14 cellular contexts compared by ENCODE assay signal in genomic region chrX:101191217-101191750, GRCh38. TPM values are rescaled to one million over a fixed set of nuclear protein-coding genes. Genes with fewer than 3 reads are reported as not detected.
A peak's percentile ranks its signal among the peaks of the same experiment; 100 is the strongest.
DNase-seq lines count a peak whose midpoint lies in the region; ATAC-seq and TF ChIP-seq lines count a peak whose summit lies in the region.
"Had no signal": no experiment of that assay in that cellular context is flagged by ENCODE, and none has a peak within 500 bp of the region (broad histone marks: within the 10 kb centered on the region; RNA-seq: fewer than 3 reads in every experiment).

No MANE protein-coding gene starts in this region.

- H3K27ac Mint-ChIP-seq in HFFc6: no peak overlapping the region
- H3K27ac Mint-ChIP-seq in activated T-cell treated with anti-CD3 and anti-CD28 coated beads, Interleukin-2, amount 50 U/mL, for 24 hours: no peak overlapping the region
- H3K27ac Mint-ChIP-seq: activated CD8-positive, alpha-beta memory T cell treated with anti-CD3 and anti-CD28 coated beads, Interleukin-2, amount 10 ng/mL, durations not matched to agents 7 days and 5 days had no signal

- peaks cover 20% of the 10 kb centered on the region for H3K4me1 Mint-ChIP-seq in HFFc6 (ENCODE audit: low read depth)
- peaks cover 5% of the 10 kb centered on the region for H3K4me1 Mint-ChIP-seq in activated T-cell treated with anti-CD3 and anti-CD28 coated beads, Interleukin-2, amount 50 U/mL, for 24 hours (ENCODE audit: low read depth)
- H3K4me1 Mint-ChIP-seq: activated CD8-positive, alpha-beta memory T cell treated with anti-CD3 and anti-CD28 coated beads, Interleukin-2, amount 10 ng/mL, durations not matched to agents 7 days and 5 days had no signal

- no peaks in the 10 kb centered on the region; the same call in 1 of the 2 replicates for H3K27me3 Mint-ChIP-seq in HFFc6 (ENCODE audit: insufficient read depth)
- peaks cover 56% of the 10 kb centered on the region for H3K27me3 Mint-ChIP-seq in activated T-cell treated with anti-CD3 and anti-CD28 coated beads, Interleukin-2, amount 50 U/mL, for 24 hours

- no peaks in the 10 kb centered on the region for H3K36me3 ChIP-seq in skeletal muscle satellite cell (ENCODE audit: insufficient read depth, low read length)
- H3K36me3 ChIP-seq: colonic mucosa, SJSA1 had no signal

- H3K9ac ChIP-seq in skeletal muscle satellite cell (ENCODE audit: low read depth, low read length): no peak overlapping the region

- peak overlapping the region; percentile 57 for H3K4me2 ChIP-seq in skeletal muscle satellite cell (ENCODE audit: low read length)

- H3K36me3 Mint-ChIP-seq in HFFc6 (ENCODE audit: low read depth): no peaks in the 10 kb centered on the region
- no peaks in the 10 kb centered on the region for H3K36me3 Mint-ChIP-seq in activated T-cell treated with anti-CD3 and anti-CD28 coated beads, Interleukin-2, amount 50 U/mL, for 24 hours (ENCODE audit: low read depth)
- H3K36me3 Mint-ChIP-seq: activated CD8-positive, alpha-beta memory T cell treated with anti-CD3 and anti-CD28 coated beads, Interleukin-2, amount 10 ng/mL, durations not matched to agents 7 days and 5 days had no signal

- no peaks in the 10 kb centered on the region for H3K9me3 ChIP-seq in skeletal muscle satellite cell (replicated peaks; ENCODE audit: low read length)
- H3K9me3 ChIP-seq: colonic mucosa, SJSA1 had no signal

- DNase-seq in HFFc6 (no peak), dermis blood vessel endothelial cell (peak; percentile 33), iPS-NIHi11 (ENCODE audit: low spot score) (peak; percentile 72), DMS153 treated with DMSO at 0.1 percent for 48 hours (lab: John Stamatoyannopoulos, UW; ENCODE audit: unreplicated experiment) (no peak)
- DNase-seq in stimulated activated naive CD4-positive, alpha-beta T cell (lab: John Stamatoyannopoulos, UW): no peak
- no peak for DNase-seq in activated T-cell treated with anti-CD3 and anti-CD28 coated beads, Interleukin-2, amount 50 U/mL, for 24 hours
- DNase-seq: activated CD8-positive, alpha-beta memory T cell treated with anti-CD3 and anti-CD28 coated beads, Interleukin-2, amount 10 ng/mL, durations not matched to agents 7 days and 5 days; Calu3; colonic mucosa; kidney glomerular epithelial cell; NCI-H2081 treated with DMSO at 0.1 percent for 48 hours had no signal

- ATAC-seq in GM18868 (IDR thresholded peaks at IDR 0.05; ENCODE audit: unreplicated experiment): no peak
- ATAC-seq: activated CD8-positive, alpha-beta memory T cell treated with anti-CD3 and anti-CD28 coated beads, Interleukin-2, amount 10 ng/mL, durations not matched to agents 7 days and 5 days had no signal

- TF ChIP-seq CTCF in HFFc6 (IDR thresholded peaks at IDR 0.05): no peak

- no peaks in the 10 kb centered on the region for H3K9me3 Mint-ChIP-seq in HFFc6
- H3K9me3 Mint-ChIP-seq in activated T-cell treated with anti-CD3 and anti-CD28 coated beads, Interleukin-2, amount 50 U/mL, for 24 hours: no peaks in the 10 kb centered on the region

- peaks cover 3% of the 10 kb centered on the region for H3K4me1 ChIP-seq in skeletal muscle satellite cell (ENCODE audit: control insufficient read depth, insufficient read depth, low read length)
- H3K4me1 ChIP-seq: colonic mucosa, SJSA1 had no signal

- H3K4me3 Mint-ChIP-seq in HFFc6: peak overlapping the region; percentile 61; the same call in 1 of the 2 replicates
- no peak overlapping the region for H3K4me3 Mint-ChIP-seq in activated T-cell treated with anti-CD3 and anti-CD28 coated beads, Interleukin-2, amount 50 U/mL, for 24 hours
- H3K4me3 Mint-ChIP-seq: activated CD8-positive, alpha-beta memory T cell treated with anti-CD3 and anti-CD28 coated beads, Interleukin-2, amount 10 ng/mL, durations not matched to agents 7 days and 5 days had no signal

- peak overlapping the region; percentile 11 for H3K4me3 ChIP-seq in skeletal muscle satellite cell (ENCODE audit: low read length)
- H3K4me3 ChIP-seq: colonic mucosa, SJSA1 had no signal

- peaks cover 5% of the 10 kb centered on the region for H3K27me3 ChIP-seq in skeletal muscle satellite cell (ENCODE audit: control insufficient read depth, insufficient read depth, low read length)
- H3K27me3 ChIP-seq: SJSA1 had no signal

RNA-seq across cellular contexts. Expression of gene DRP2, which starts 28.3 kb away (rescaled TPM):
- total RNA-seq in HFFc6 (2021; fragmentation: NEBNext Ultra II Directional; extraction: Animal tissue kit (Norgen Biotek cat#: 25700)): under 1 TPM; 0.30 to 0.55 (median 0.37) TPM
- 0.05 TPM in 1 of 2 replicates, not detected in the other for total RNA-seq in dermis blood vessel endothelial cell
- 0.66 and 0.76 TPM in 2 replicates for total RNA-seq in skeletal muscle satellite cell (2012; rRNA removed)

Comparison
In these comparisons a context has a peak if more than half of its experiments do, and no peak if none do; other contexts are left out.
1. DNase-seq: peak in dermis blood vessel endothelial cell (single experiment) and iPS-NIHi11 (single experiment); none in HFFc6 (single experiment), stimulated activated naive CD4-positive, alpha-beta T cell (0 of 6), activated T-cell treated with anti-CD3 and anti-CD28 coated beads, Interleukin-2, amount 50 U/mL, for 24 hours (single experiment) and DMS153 treated with DMSO at 0.1 percent for 48 hours (single experiment).